Comparison of ENCODE assay signal across 8 cellular contexts in genomic region chr11:117315285-117316196, GRCh38. TPM values are rescaled to one million over a fixed set of nuclear protein-coding genes. Genes with fewer than 3 reads are reported as not detected.
A peak's percentile ranks its signal among the peaks of the same experiment; 100 is the strongest.
DNase-seq lines count a peak whose midpoint lies in the region; ATAC-seq and TF ChIP-seq lines count a peak whose summit lies in the region.

No MANE protein-coding gene starts in this region.

- H3K4me3 Mint-ChIP-seq in Calu3 (ENCODE audit: low read depth, unreplicated experiment) (peak overlapping the region; percentile 67), chondrocyte (ENCODE audit: unreplicated experiment) (peak overlapping the region; percentile 90)

- H3K27ac ChIP-seq in PC-9 (no peak overlapping the region), mesenchymal stem cell (ENCODE audit: low read length, poor library complexity, severe bottlenecking) (no peak overlapping the region), thyroid gland (peak overlapping the region in 1 of 3 donors; percentile 56)

- no peak overlapping the region for H2BK5ac ChIP-seq in mesenchymal stem cell (ENCODE audit: low read depth, low read length, poor library complexity, severe bottlenecking)

- no peaks in the 10 kb centered on the region for H3K27me3 Mint-ChIP-seq in Calu3 (ENCODE audit: unreplicated experiment)
- H3K27me3 Mint-ChIP-seq in chondrocyte (ENCODE audit: low read depth), result no peaks in the 10 kb centered on the region

- peaks cover 36% of the 10 kb centered on the region for H3K79me1 ChIP-seq in mesenchymal stem cell (replicated peaks; ENCODE audit: low read length, poor library complexity, severe bottlenecking)

- no peak overlapping the region for H2AK5ac ChIP-seq in mesenchymal stem cell (ENCODE audit: low read length, severe bottlenecking)

- DNase-seq in Calu3 (no peak), PC-9 (no peak), chondrocyte (ENCODE audit: low spot score) (no peak), mesenchymal stem cell (peak; percentile 32), thyroid gland (peak; percentile 14), NCI-H2029 (lab: John Stamatoyannopoulos, UW) (no peak), D341Med (ENCODE audit: low spot score) (no peak)

- TF ChIP-seq POLR2A in thyroid gland (IDR thresholded peaks at IDR 0.05), result no peak

- H3K9me3 Mint-ChIP-seq in Calu3 (ENCODE audit: low read depth, unreplicated experiment), result no peaks in the 10 kb centered on the region
- no peaks in the 10 kb centered on the region for H3K9me3 Mint-ChIP-seq in chondrocyte (ENCODE audit: low read depth)

- H2AFZ ChIP-seq in PC-9 (peak overlapping the region; percentile 84), mesenchymal stem cell (ENCODE audit: low read depth, low read length) (peak overlapping the region; percentile 95)

- no peaks in the 10 kb centered on the region for H3K79me2 ChIP-seq in PC-9 (ENCODE audit: low read depth)

- POLR2A ChIA-PET in PC-9 (lab: Charles Lee; ENCODE audit: unreplicated experiment), result no interaction called here

- H3K27ac Mint-ChIP-seq in Calu3 (ENCODE audit: unreplicated experiment), result no peak overlapping the region
- peak overlapping the region; percentile 36 for H3K27ac Mint-ChIP-seq in chondrocyte (ENCODE audit: unreplicated experiment)

- CTCF ChIA-PET in Calu3 (lab: Charles Lee) (no interaction called here), PC-9 (lab: Charles Lee) (no interaction called here)

- intact Hi-C loops in Calu3 (cut with micrococcal nuclease; ENCODE audit: unreplicated experiment) (loop anchor here (5.0 kb wide), 1 partner anchor 83 kb away; the partner anchor contains the start of genes PCSK7 and RNF214), PC-9 (cut with micrococcal nuclease; ENCODE audit: unreplicated experiment) (no loop called here), thyroid gland (cut with DNase I) (no loop called here)

- H3K23ac ChIP-seq in mesenchymal stem cell (ENCODE audit: low read length in 2 of 2), result peak overlapping the region in 1 of 2 experiments; percentile 96

- TF ChIP-seq CTCF in Calu3 (IDR thresholded peaks at IDR 0.05; ENCODE audit: unreplicated experiment), result no peak
- no peak for TF ChIP-seq CTCF in PC-9 (conservative IDR thresholded peaks at IDR 0.05)
- no peak for TF ChIP-seq CTCF in chondrocyte (IDR thresholded peaks at IDR 0.05)
- TF ChIP-seq CTCF in thyroid gland (IDR thresholded peaks at IDR 0.05), result no peak

- H3K36me3 Mint-ChIP-seq in Calu3 (ENCODE audit: insufficient read depth, unreplicated experiment) (peaks cover 12% of the 10 kb centered on the region), chondrocyte (ENCODE audit: low read depth) (peaks cover 3% of the 10 kb centered on the region)

- no peak overlapping the region for H2BK120ac ChIP-seq in mesenchymal stem cell (ENCODE audit: low read depth, low read length)

- no peaks in the 10 kb centered on the region for H3K27me3 ChIP-seq in PC-9 (ENCODE audit: insufficient read depth, low read depth)
- H3K27me3 ChIP-seq in mesenchymal stem cell (ENCODE audit: control insufficient read depth in 1 of 2, insufficient read depth in 1 of 2, low read length in 2 of 2), result no peaks in the 10 kb centered on the region
- no peaks in the 10 kb centered on the region for H3K27me3 ChIP-seq in thyroid gland

- H2BK15ac ChIP-seq in mesenchymal stem cell (ENCODE audit: low read depth, poor library complexity, severe bottlenecking), result peak overlapping the region; percentile 69

- H4K8ac ChIP-seq in mesenchymal stem cell (ENCODE audit: low read length), result peak overlapping the region; percentile 77

- H3K9me3 ChIP-seq in PC-9 (ENCODE audit: insufficient read depth, low read depth) (no peaks in the 10 kb centered on the region), mesenchymal stem cell (ENCODE audit: control insufficient read depth, low read length) (no peaks in the 10 kb centered on the region), thyroid gland (no peaks in the 10 kb centered on the region)

- peak overlapping the region; percentile 77 to 87 for H3K18ac ChIP-seq in mesenchymal stem cell (ENCODE audit: low read depth in 1 of 2, low read length in 2 of 2)

- H3K9ac ChIP-seq in mesenchymal stem cell (ENCODE audit: low read length), result peak overlapping the region; percentile 85

- H3K4me2 ChIP-seq in PC-9 (peak overlapping the region; percentile 94), mesenchymal stem cell (ENCODE audit: low read length, poor library complexity, severe bottlenecking) (peak overlapping the region; percentile 100)

- H3K4me1 Mint-ChIP-seq in Calu3 (ENCODE audit: low read depth, unreplicated experiment) (peaks cover 8% of the 10 kb centered on the region), chondrocyte (ENCODE audit: low read depth) (peaks cover 33% of the 10 kb centered on the region)

- peak overlapping the region; percentile 87 to 92 for H3K14ac ChIP-seq in mesenchymal stem cell (ENCODE audit: low read length in 2 of 2)

- H3K36me3 ChIP-seq in PC-9 (ENCODE audit: low read depth) (no peaks in the 10 kb centered on the region), mesenchymal stem cell (ENCODE audit: control insufficient read depth in 1 of 2, insufficient read depth in 2 of 2, low read depth in 1 of 2, low read length in 2 of 2) (peaks cover 0 to 2% of the 10 kb centered on the region in 2 experiments), thyroid gland (no peaks in the 10 kb centered on the region)

- H2BK12ac ChIP-seq in mesenchymal stem cell (ENCODE audit: low read length in 2 of 2), result peak overlapping the region in 1 of 2 experiments; percentile 74

- H3K4me3 ChIP-seq in PC-9 (peak overlapping the region; percentile 62), mesenchymal stem cell (ENCODE audit: insufficient read depth in 1 of 2, low read depth in 1 of 2, low read length in 2 of 2) (peak overlapping the region; percentile 91 to 95), thyroid gland (replicated peaks in 1 of 3) (peak overlapping the region; percentile 4 to 88 (median 58))

- H4K20me1 ChIP-seq in PC-9 (ENCODE audit: insufficient read depth), result no peaks in the 10 kb centered on the region

- H3F3A ChIP-seq in PC-9 (ENCODE audit: insufficient read depth, low read depth), result no peaks in the 10 kb centered on the region

- no TSS peak for BruUV-seq in Calu3 (replicated peaks; lab: Mats Ljungman, UMichigan)
- BruUV-seq in PC-9 (replicated peaks; lab: Mats Ljungman, UMichigan), result no TSS peak

- WGBS in mesenchymal stem cell, result 5% methylated on average over 49 of the region's 62 CpGs
- 4 to 8% methylated on average over 19 to 22 of the region's 62 CpGs for WGBS in thyroid gland, 2 donors

- H3K9me2 ChIP-seq in PC-9 (ENCODE audit: insufficient read depth), result no peaks in the 10 kb centered on the region

- H3K4me1 ChIP-seq in PC-9 (replicated peaks; ENCODE audit: insufficient read depth), result 0 out of 2 replicates have a peak, but pooled peaks cover 18% of the 10 kb centered on the region
- peaks cover 20% of the 10 kb centered on the region for H3K4me1 ChIP-seq in mesenchymal stem cell (ENCODE audit: control insufficient read depth, insufficient read depth, low read depth, low read length)
- peaks cover 4 to 15% of the 10 kb centered on the region in 2 donors for H3K4me1 ChIP-seq in thyroid gland

- peak overlapping the region; percentile 80 for H4K91ac ChIP-seq in mesenchymal stem cell (ENCODE audit: low read length)

- H3K4ac ChIP-seq in mesenchymal stem cell (ENCODE audit: low read depth in 1 of 2, low read length in 2 of 2), result peak overlapping the region; percentile 64 to 73

- no peak for ATAC-seq in GM19455 (IDR thresholded peaks at IDR 0.05; ENCODE audit: unreplicated experiment)

RNA-seq across cellular contexts. Expression of gene BACE1, which starts 0.5 kb away (rescaled TPM):
- total RNA-seq in Calu3 (2022) (9.6 and 10.7 TPM in 2 replicates), PC-9 (2021) (9.6 and 10.6 TPM in 2 replicates), chondrocyte (62.7 to 67.2 TPM (median 66.0 TPM) in 3 replicates), thyroid gland (10 to 100 TPM; 17.6 to 28.4 (median 21.4) TPM)
- 38.4 TPM for polyA plus RNA-seq in mesenchymal stem cell (2013, experiment 1 of 2)
- 38.9 TPM for polyA plus RNA-seq in mesenchymal stem cell (2013, experiment 2 of 2)

RNA-seq across cellular contexts. Expression of gene CEP164, which starts 12.1 kb away (rescaled TPM):
- total RNA-seq in Calu3 (2022) (25.4 and 29.6 TPM in 2 replicates), PC-9 (2021) (33.0 and 33.9 TPM in 2 replicates), chondrocyte (29.2 to 32.4 TPM (median 29.9 TPM) in 3 replicates), thyroid gland (10 to 100 TPM; 23.1 to 56.5 (median 29.0) TPM)
- polyA plus RNA-seq in mesenchymal stem cell (2013, experiment 1 of 2), result 38.8 TPM
- 35.7 TPM for polyA plus RNA-seq in mesenchymal stem cell (2013, experiment 2 of 2)

RNA-seq across cellular contexts. Expression of gene BACE1-AS, which starts 24.4 kb away (rescaled TPM):
- 8.4 and 8.8 TPM in 2 replicates for total RNA-seq in Calu3 (2022)
- total RNA-seq in PC-9 (2021), result 5.7 and 8.8 TPM in 2 replicates
- total RNA-seq in chondrocyte, result 6.4 to 8.3 TPM (median 7.2 TPM) in 3 replicates
- 4.7 TPM for polyA plus RNA-seq in mesenchymal stem cell (2013, experiment 1 of 2)
- 5.0 TPM for polyA plus RNA-seq in mesenchymal stem cell (2013, experiment 2 of 2)
- 10 to 100 TPM in 1 of 4 donors, 1 to 10 TPM in 3; 7.4 to 12.9 (median 8.8) TPM for total RNA-seq in thyroid gland

Comparison
In these comparisons a context has a peak if more than half of its experiments do, and no peak if none do; other contexts are left out.
1. DNase-seq: peak in mesenchymal stem cell (single experiment) and thyroid gland (2 of 2); none in Calu3 (single experiment), PC-9 (0 of 2), chondrocyte (single experiment), NCI-H2029 (single experiment) and D341Med (single experiment).
2. Peak in every context shown above with its lines, with median percentiles within 50 percentile points of each other: H3K4me3 ChIP-seq.